ENCODE assay signal across 9 cellular contexts in genomic region chr12:51371295-51371953, GRCh38. TPM values are rescaled to one million over a fixed set of nuclear protein-coding genes. Genes with fewer than 3 reads are reported as not detected.
DNase-seq lines count a peak whose midpoint lies in the region; ATAC-seq, FAIRE-seq and TF ChIP-seq lines count a peak whose summit lies in the region.
"Had no signal": no experiment of that assay in that cellular context is flagged by ENCODE, and none has a peak within 500 bp of the region (broad histone marks: within the 10 kb centered on the region; RNA-seq: fewer than 3 reads in every experiment).

No MANE protein-coding gene starts in this region.

- in situ Hi-C loops in GM23248 (cut with MboI) = no loop called here

- H3K9ac ChIP-seq in GM23248 = peak overlapping the region; percentile 54

- no peaks in the 10 kb centered on the region for H3K79me2 ChIP-seq in GM23248 (ENCODE audit: insufficient read depth)

- H4K20me1 ChIP-seq in GM23248 (ENCODE audit: insufficient read depth) = no peaks in the 10 kb centered on the region

- TF ChIP-seq CTCF in mucosa of descending colon (IDR thresholded peaks at IDR 0.05) = no peak

- H3K4me3 ChIP-seq in GM23248 = peak overlapping the region; percentile 18; the same call in 1 of the 2 replicates
- H3K4me3 ChIP-seq in ectodermal cell (ENCODE audit: insufficient read depth, low read depth, low read length) = no peak overlapping the region
- H3K4me3 ChIP-seq in mucosa of descending colon = no peak overlapping the region
- H3K4me3 ChIP-seq: Peyer's patch had no signal

- DNase-seq in GM23248 = peak; percentile 98
- DNase-seq in NCI-H446 treated with DMSO at 0.1 percent for 48 hours (lab: John Stamatoyannopoulos, UW) = peak; percentile 59
- DNase-seq in mucosa of descending colon = no peak
- no peak for DNase-seq in GM19239 (ENCODE audit: insufficient read length, low spot score)
- no peak for DNase-seq in NK-92 treated with Interleukin-12 subunit alpha and Interleukin-12 subunit beta, amount 100 ng/mL, for 24 hours (lab: John Stamatoyannopoulos, UW)
- DNase-seq in activated T-cell treated with anti-CD3 and anti-CD28 coated beads for 4 hours = no peak

- ATAC-seq in mucosa of descending colon (peak; percentile 5), HG03025 (IDR thresholded peaks at IDR 0.05; ENCODE audit: low FRiP score, unreplicated experiment) (no peak)

- H3K27me3 ChIP-seq in GM23248 (replicated peaks; ENCODE audit: insufficient read depth) (no peaks in the 10 kb centered on the region), ectodermal cell (ENCODE audit: control insufficient read depth, insufficient read depth, low read length, poor library complexity, severe bottlenecking) (no peaks in the 10 kb centered on the region)
- H3K27me3 ChIP-seq: Peyer's patch had no signal

- no peaks in the 10 kb centered on the region for H3K9me2 ChIP-seq in GM23248 (ENCODE audit: insufficient read depth)

- H3K9me3 ChIP-seq in GM23248 (ENCODE audit: low read depth) = no peaks in the 10 kb centered on the region
- no peaks in the 10 kb centered on the region for H3K9me3 ChIP-seq in ectodermal cell (ENCODE audit: control insufficient read depth, low read length)
- H3K9me3 ChIP-seq in mucosa of descending colon = no peaks in the 10 kb centered on the region
- H3K9me3 ChIP-seq: Peyer's patch had no signal

- H3K4me1 ChIP-seq in GM23248 (ENCODE audit: insufficient read depth) (peaks cover 29% of the 10 kb centered on the region), ectodermal cell (ENCODE audit: control insufficient read depth, insufficient read depth, low read length) (peaks cover 18% of the 10 kb centered on the region), mucosa of descending colon (ENCODE audit: low read depth) (peaks cover 7% of the 10 kb centered on the region)

- peak overlapping the region; percentile 59 for H2AFZ ChIP-seq in GM23248

- peaks cover 27% of the 10 kb centered on the region for H3F3A ChIP-seq in GM23248 (ENCODE audit: insufficient read depth)

- H3K27ac ChIP-seq in GM23248 = peak overlapping the region; percentile 77
- H3K27ac ChIP-seq in ectodermal cell (ENCODE audit: insufficient read depth, low read depth, low read length, poor library complexity, severe bottlenecking) = peak overlapping the region; percentile 87

- H3K36me3 ChIP-seq in GM23248 (ENCODE audit: low read depth) (no peaks in the 10 kb centered on the region), ectodermal cell (ENCODE audit: control insufficient read depth, insufficient read depth, low read length) (no peaks in the 10 kb centered on the region), mucosa of descending colon (ENCODE audit: low read depth) (no peaks in the 10 kb centered on the region)

- WGBS in GM23248 (ENCODE audit: low coverage in 1 of 2, low lambda C conversion rate in 2 of 2, missing lambda C conversion rate in 2 of 2), 2 experiments = 4% methylated on average over 8 of the region's 8 CpGs
- 28 to 31% methylated on average over 8 of the region's 8 CpGs for WGBS in ectodermal cell, 2 experiments

- FAIRE-seq in GM19239 (lab: Jason Lieb, UNC) = no peak

- intact Hi-C loops in mucosa of descending colon (cut with DNase I, micrococcal nuclease) = no loop called here

- peak overlapping the region; percentile 52 for H3K4me2 ChIP-seq in GM23248 (ENCODE audit: unreplicated experiment)

RNA-seq across cellular contexts. Expression of gene GALNT6, which starts 19.8 kb away (rescaled TPM):
- 9.4 and 22.4 TPM in 2 replicates for total RNA-seq in GM23248 (2014; rRNA removed; shearing (Covaris generic))
- 3.9 and 4.3 TPM in 2 replicates for polyA plus RNA-seq in GM23248 (2016; fragmentation: Nextera tagmentation; extraction: Ambion mirVana)
- polyA plus RNA-seq in ectodermal cell (2013, experiment 1 of 4) = 0.31 TPM
- polyA plus RNA-seq in ectodermal cell (2013, experiment 2 of 4) = 0.55 TPM
- polyA plus RNA-seq in ectodermal cell (2013, experiment 3 of 4) = 0.37 TPM
- polyA plus RNA-seq in ectodermal cell (2013, experiment 4 of 4) = 0.69 TPM
- total RNA-seq in mucosa of descending colon = 10 to 100 TPM; 10.7 to 20.6 (median 17.9) TPM

RNA-seq across cellular contexts. Expression of gene CELA1, which starts 24.9 kb away (rescaled TPM):
- not detected in 2 replicates for total RNA-seq in GM23248 (2014; rRNA removed; shearing (Covaris generic))
- not detected in 2 replicates for polyA plus RNA-seq in GM23248 (2016; fragmentation: Nextera tagmentation; extraction: Ambion mirVana)
- not detected for polyA plus RNA-seq in ectodermal cell (2013, experiment 1 of 4)
- not detected for polyA plus RNA-seq in ectodermal cell (2013, experiment 2 of 4)
- not detected for polyA plus RNA-seq in ectodermal cell (2013, experiment 3 of 4)
- not detected for polyA plus RNA-seq in ectodermal cell (2013, experiment 4 of 4)
- not detected for total RNA-seq in mucosa of descending colon
- total RNA-seq: Peyer's patch had no signal

RNA-seq across cellular contexts. Expression of gene BIN2, which starts 47.5 kb away (rescaled TPM):
- not detected in 2 replicates for total RNA-seq in GM23248 (2014; rRNA removed; shearing (Covaris generic))
- polyA plus RNA-seq in GM23248 (2016; fragmentation: Nextera tagmentation; extraction: Ambion mirVana) = not detected in 2 replicates
- polyA plus RNA-seq in ectodermal cell (2013, experiment 1 of 4) = not detected
- polyA plus RNA-seq in ectodermal cell (2013, experiment 2 of 4) = not detected
- not detected for polyA plus RNA-seq in ectodermal cell (2013, experiment 3 of 4)
- not detected for polyA plus RNA-seq in ectodermal cell (2013, experiment 4 of 4)
- total RNA-seq in mucosa of descending colon = 1 to 10 TPM; 5.6 to 9.8 (median 7.3) TPM

RNA-seq across cellular contexts. Expression of gene SLC4A8, which starts 53.2 kb away (rescaled TPM):
- 2.6 and 4.3 TPM in 2 replicates for total RNA-seq in GM23248 (2014; rRNA removed; shearing (Covaris generic))
- 3.1 and 4.6 TPM in 2 replicates for polyA plus RNA-seq in GM23248 (2016; fragmentation: Nextera tagmentation; extraction: Ambion mirVana)
- 12.0 TPM for polyA plus RNA-seq in ectodermal cell (2013, experiment 1 of 4)
- polyA plus RNA-seq in ectodermal cell (2013, experiment 2 of 4) = 10.4 TPM
- polyA plus RNA-seq in ectodermal cell (2013, experiment 3 of 4) = 8.4 TPM
- 12.8 TPM for polyA plus RNA-seq in ectodermal cell (2013, experiment 4 of 4)
- 1 to 10 TPM in 2 of 3 donors, under 1 TPM in 1; 0.84 to 1.8 (median 1.5) TPM for total RNA-seq in mucosa of descending colon

Comparison
In these comparisons a context has a peak if more than half of its experiments do, and no peak if none do; other contexts are left out.
1. DNase-seq: peak in GM23248 (single experiment) and NCI-H446 treated with DMSO at 0.1 percent for 48 hours (single experiment); none in mucosa of descending colon (0 of 3), GM19239 (single experiment), NK-92 treated with Interleukin-12 subunit alpha and Interleukin-12 subunit beta, amount 100 ng/mL, for 24 hours (single experiment) and activated T-cell treated with anti-CD3 and anti-CD28 coated beads for 4 hours (single experiment).